Comparison of ENCODE assay signal across 27 cellular contexts in genomic region chr17:68579194-68579900, GRCh38. TPM values are rescaled to one million over a fixed set of nuclear protein-coding genes. Genes with fewer than 3 reads are reported as not detected.
DNase-seq lines count a peak whose midpoint lies in the region; ATAC-seq, FAIRE-seq and TF ChIP-seq lines count a peak whose summit lies in the region.
"Had no signal": no experiment of that assay in that cellular context is flagged by ENCODE, and none has a peak within 500 bp of the region (broad histone marks: within the 10 kb centered on the region; RNA-seq: fewer than 3 reads in every experiment).

No MANE protein-coding gene starts in this region.

- H3K36me3 ChIP-seq in K562 (ENCODE audit: control insufficient read depth, insufficient read depth, low read length) (no peaks in the 10 kb centered on the region), left lung (no peaks in the 10 kb centered on the region), uterus (no peaks in the 10 kb centered on the region)
- H3K36me3 ChIP-seq: tibial artery had no signal

- no peak for TF ChIP-seq EP300 in K562 (IDR thresholded peaks at IDR 0.05; ENCODE audit: low read length)

- no peak for TF ChIP-seq CTCF in K562 (IDR thresholded peaks at IDR 0.05 in 2 of 3, conservative IDR thresholded peaks at IDR 0.05 in 1 of 3; ENCODE audit: insufficient read depth in 2 of 3, low read depth in 1 of 3, low read length in 3 of 3)
- TF ChIP-seq CTCF in left lung (IDR thresholded peaks at IDR 0.05), result no peak
- TF ChIP-seq CTCF in progenitor cell of endocrine pancreas (IDR thresholded peaks at IDR 0.05; ENCODE audit: unreplicated experiment), result no peak
- TF ChIP-seq CTCF in uterus (IDR thresholded peaks at IDR 0.05), result no peak

- POLR2A ChIA-PET in K562 (lab: Yijun Ruan, JAX), result interaction anchor here (1.4 kb wide), 1 partner anchor 11 kb away, joined by 3 read pairs; no protein-coding TSS in a partner anchor

- intact Hi-C loops in K562 (cut with micrococcal nuclease) (no loop called here), left lung (cut with DNase I) (no loop called here), uterus (cut with DNase I; ENCODE audit: low total_unique reads) (no loop called here)

- TF ChIP-seq POLR2A in K562 (conservative IDR thresholded peaks at IDR 0.05) (no peak), uterus (IDR thresholded peaks at IDR 0.05) (no peak)

- WGBS in K562 (ENCODE audit: insufficient coverage, low coverage, missing lambda C conversion rate), result 1% methylated on average over 7 of the region's 7 CpGs

- peaks cover 2% of the 10 kb centered on the region for H3K36me3 Mint-ChIP-seq in progenitor cell of endocrine pancreas (ENCODE audit: insufficient read depth)
- H3K36me3 Mint-ChIP-seq: brain had no signal

- H3K4me3 ChIP-seq in K562 (no peak overlapping the region), left lung (no peak overlapping the region), uterus (no peak overlapping the region)
- H3K4me3 ChIP-seq: tibial artery had no signal

- no peak overlapping the region for H2AFZ ChIP-seq in K562 (ENCODE audit: low read depth, low read length)

- H3K27me3 ChIP-seq in K562 (ENCODE audit: control insufficient read depth in 2 of 2, insufficient read depth in 2 of 2, low read length in 2 of 2), result peaks cover 12 to 28% of the 10 kb centered on the region in 2 experiments; a peak in 4 of 5 replicates
- H3K27me3 ChIP-seq in left lung, result no peaks in the 10 kb centered on the region
- H3K27me3 ChIP-seq in uterus, result no peaks in the 10 kb centered on the region
- H3K27me3 ChIP-seq: tibial artery had no signal

- CTCF ChIA-PET in K562 (lab: Yijun Ruan, JAX; ENCODE audit: low intra/inter-chr PET ratio), result no interaction called here

- H3K4me1 Mint-ChIP-seq in progenitor cell of endocrine pancreas (ENCODE audit: low read depth), result peaks cover 27% of the 10 kb centered on the region
- H3K4me1 Mint-ChIP-seq: naive thymus-derived CD8-positive, alpha-beta T cell had no signal

- H3K4me2 ChIP-seq in K562 (ENCODE audit: insufficient read depth, low read length), result no peak overlapping the region

- no peaks in the 10 kb centered on the region for H4K20me1 ChIP-seq in K562 (replicated peaks; ENCODE audit: control insufficient read depth, insufficient read depth, low read length)

- no peaks in the 10 kb centered on the region for H3K27me3 Mint-ChIP-seq in progenitor cell of endocrine pancreas

- peak overlapping the region; percentile 29 for H3K27ac Mint-ChIP-seq in progenitor cell of endocrine pancreas
- H3K27ac Mint-ChIP-seq: activated CD8-positive, alpha-beta T cell treated with anti-CD3 and anti-CD28 coated beads, Interleukin-2, amount 10 ng/mL, durations not matched to agents 7 days and 5 days; activated naive CD4-positive, alpha-beta T cell treated with anti-CD3 and anti-CD28 coated beads for 36 hours; naive thymus-derived CD8-positive, alpha-beta T cell; stimulated activated naive CD8-positive, alpha-beta T cell treated with anti-CD3 and anti-CD28 coated beads, Interleukin-15, Interleukin-2, amounts not matched to agents 100 ng/mL and 50 ng/mL, for 24 hours had no signal

- H3K79me2 ChIP-seq in K562 (ENCODE audit: control insufficient read depth, insufficient read depth, low read length), result no peaks in the 10 kb centered on the region

- no peaks in the 10 kb centered on the region for H3K9me1 ChIP-seq in K562 (ENCODE audit: control insufficient read depth, insufficient read depth, low read length)

- H3K4me1 ChIP-seq in K562 (replicated peaks in 1 of 2; ENCODE audit: control insufficient read depth in 2 of 2, insufficient read depth in 2 of 2, low read length in 2 of 2) (no peaks in the 10 kb centered on the region), left lung (peaks cover 29 to 71% of the 10 kb centered on the region in 2 donors), uterus (peaks cover 4 to 12% of the 10 kb centered on the region in 2 donors)

- peaks cover 4% of the 10 kb centered on the region for H3K9me3 Mint-ChIP-seq in progenitor cell of endocrine pancreas (ENCODE audit: low read depth)
- H3K9me3 Mint-ChIP-seq: activated naive CD4-positive, alpha-beta T cell treated with anti-CD3 and anti-CD28 coated beads for 36 hours; naive thymus-derived CD8-positive, alpha-beta T cell; stimulated activated naive CD8-positive, alpha-beta T cell treated with anti-CD3 and anti-CD28 coated beads, Interleukin-15, Interleukin-2, amounts not matched to agents 100 ng/mL and 50 ng/mL, for 24 hours had no signal

- no peak for TF ChIP-seq RAD21 in K562 (CRISPR knock-in tag; conservative IDR thresholded peaks at IDR 0.05 in 1 of 2, IDR thresholded peaks at IDR 0.05 in 1 of 2)

- ATAC-seq in K562, result no peak
- ATAC-seq in left lung, result no peak
- ATAC-seq: activated CD8-positive, alpha-beta T cell treated with anti-CD3 and anti-CD28 coated beads, Interleukin-2, amount 10 ng/mL, durations not matched to agents 7 days and 5 days; naive thymus-derived CD8-positive, alpha-beta T cell had no signal

- in situ Hi-C loops in K562 (cut with MboI), result no loop called here

- H3K27ac ChIP-seq in K562 (ENCODE audit: extremely low read depth, low read depth, low read length) (no peak overlapping the region), left lung (peak overlapping the region; percentile 78 to 84), uterus (peak overlapping the region; percentile 55 to 70)
- H3K27ac ChIP-seq: epithelial cell of prostate, tibial artery had no signal

- DNase-seq in K562 (ENCODE audit: extremely low read depth in 1 of 4, low spot score in 3 of 4) (no peak), left lung (no peak), progenitor cell of endocrine pancreas (ENCODE audit: low spot score, unreplicated experiment) (no peak), uterus (no peak), H4 (ENCODE audit: low spot score) (no peak)
- no peak for DNase-seq in activated CD4-positive, CD25-positive, alpha-beta regulatory T cell (lab: John Stamatoyannopoulos, UW)
- no peak for DNase-seq in activated CD4-positive, alpha-beta T cell treated with anti-CD3 and anti-CD28 coated beads for 48 hours
- DNase-seq: activated CD8-positive, alpha-beta T cell treated with anti-CD3 and anti-CD28 coated beads, Interleukin-2, amount 10 ng/mL, durations not matched to agents 7 days and 5 days; activated naive CD4-positive, alpha-beta T cell treated with anti-CD3 and anti-CD28 coated beads for 36 hours; Calu3; cerebellar nuclear complex; GDM1; head of caudate nucleus; left ventricle myocardium superior; naive thymus-derived CD8-positive, alpha-beta T cell; NCI-H2107; NCI-H446; NCI-H748 treated with DMSO at 0.1 percent for 48 hours; occipital lobe; SHP77 had no signal

- no peak for FAIRE-seq in K562 (lab: Jason Lieb, UNC)
- FAIRE-seq: islet of Langerhans had no signal

- no TSS peak for BruUV-seq in K562 (replicated peaks; lab: Mats Ljungman, UMichigan)

- no peak overlapping the region for H3K4me3 Mint-ChIP-seq in progenitor cell of endocrine pancreas (ENCODE audit: low read depth)
- H3K4me3 Mint-ChIP-seq: activated CD8-positive, alpha-beta T cell treated with anti-CD3 and anti-CD28 coated beads, Interleukin-2, amount 10 ng/mL, durations not matched to agents 7 days and 5 days; activated naive CD4-positive, alpha-beta T cell treated with anti-CD3 and anti-CD28 coated beads for 36 hours; brain; naive thymus-derived CD8-positive, alpha-beta T cell; stimulated activated naive CD8-positive, alpha-beta T cell treated with anti-CD3 and anti-CD28 coated beads, Interleukin-15, Interleukin-2, amounts not matched to agents 100 ng/mL and 50 ng/mL, for 24 hours had no signal

- H3K9me3 ChIP-seq in K562 (replicated peaks; ENCODE audit: control insufficient read depth, insufficient read depth, low read depth, low read length), result no peaks in the 10 kb centered on the region; the same call in 1 of the 2 replicates
- no peaks in the 10 kb centered on the region for H3K9me3 ChIP-seq in left lung
- H3K9me3 ChIP-seq in uterus, result no peaks in the 10 kb centered on the region
- H3K9me3 ChIP-seq: tibial artery had no signal

- H3K9ac ChIP-seq in K562 (ENCODE audit: insufficient read depth in 1 of 2, low read depth in 2 of 2, low read length in 2 of 2), result no peak overlapping the region

TF ChIP-seq in K562, 482 proteins besides CTCF, POLR2A, EP300 and RAD21 (continues in another document):
- TF ChIP-seq RFX5 (IDR thresholded peaks at IDR 0.05; ENCODE audit: low read depth, low read length) (no peak), SREBF1 (IDR thresholded peaks at IDR 0.05; ENCODE audit: borderline replicate concordance, low read depth, low read length) (no peak), NR4A1 (CRISPR knock-in tag; IDR thresholded peaks at IDR 0.05) (no peak), NR4A1 (tag; IDR thresholded peaks at IDR 0.05) (no peak), C11orf30 (IDR thresholded peaks at IDR 0.05; ENCODE audit: low read depth) (no peak), XRCC5 (IDR thresholded peaks at IDR 0.05; ENCODE audit: low read depth, low read length) (no peak), PTBP1 (IDR thresholded peaks at IDR 0.05; ENCODE audit: low read depth, low read length) (no peak), ZNF347 (CRISPR knock-in tag; IDR thresholded peaks at IDR 0.05; ENCODE audit: low read depth) (no peak)

RNA-seq across cellular contexts. Expression of gene FAM20A, which starts 21.8 kb away (rescaled TPM):
- not detected in 2 replicates for total RNA-seq in K562 (2011; cell fraction: chromatin; rRNA removed; ENCODE audit: low replicate concordance)
- not detected in 2 replicates for total RNA-seq in K562 (2011; cell fraction: nucleolus; rRNA removed)
- not detected in 2 replicates for total RNA-seq in K562 (2011; cell fraction: nucleoplasm; rRNA removed)
- total RNA-seq in K562 (2014; rRNA removed) (not detected in 2 replicates), K562 (2014; rRNA removed; fragmentation: Illumina TruSeq; extraction: Trizol) (not detected in 2 replicates), K562 (2015; rRNA removed; fragmentation: Illumina TruSeq; extraction: Trizol) (not detected in 2 replicates), K562 (2021) (0.07 TPM in 1 of 2 replicates, not detected in the other), left lung (10 to 100 TPM; 46.8 to 85.9 TPM), progenitor cell of endocrine pancreas (13.7 and 15.6 TPM in 2 replicates), uterus (10 to 100 TPM in 2 of 4 donors, 1 to 10 TPM in 1, under 1 TPM in 1; under 0.01 to 40.3 (median 14.0) TPM)
- polyA plus RNA-seq in K562 (2011; rRNA removed) (not detected in 2 replicates), K562 (2014; fragmentation: Illumina TruSeq; extraction: Trizol) (not detected in 2 replicates), K562 (2014; fragmentation: Nextera tagmentation; extraction: Ambion mirVana) (not detected), K562 (2014; rRNA removed) (not detected in 2 replicates)
- polyA plus RNA-seq in K562 (2011; cell fraction: cytosol; rRNA removed), result not detected in 2 replicates
- polyA plus RNA-seq in K562 (2011; cell fraction: nucleus; rRNA removed), result not detected in 2 replicates
- polyA plus RNA-seq in K562 (2012), result 0.04 TPM in 1 of 2 replicates, not detected in the other
- polyA minus RNA-seq in K562 (2011; rRNA and poly(A)+ RNA removed), result not detected in 2 replicates
- not detected in 2 replicates for polyA minus RNA-seq in K562 (2011; cell fraction: cytosol; rRNA and poly(A)+ RNA removed)
- not detected in 2 replicates for polyA minus RNA-seq in K562 (2011; cell fraction: nucleus; rRNA and poly(A)+ RNA removed)
- not detected in 2 replicates for total RNA-seq in H4 (2014; rRNA removed; shearing (Covaris generic))
- total RNA-seq: activated CD8-positive, alpha-beta T cell treated with anti-CD3 and anti-CD28 coated beads, Interleukin-2, amount 10 ng/mL, durations not matched to agents 7 days and 5 days; activated naive CD4-positive, alpha-beta T cell treated with anti-CD3 and anti-CD28 coated beads for 36 hours; HT-29; naive thymus-derived CD8-positive, alpha-beta T cell; T-helper 2 cell treated with Interferon-gamma antibody and Interleukin-4, amounts not matched to agents 100 ng/mL and 5 ng/mL, for 36 hours had no signal
